ENCODE assay signal across 1 cellular context in the genomic region with DNA sequence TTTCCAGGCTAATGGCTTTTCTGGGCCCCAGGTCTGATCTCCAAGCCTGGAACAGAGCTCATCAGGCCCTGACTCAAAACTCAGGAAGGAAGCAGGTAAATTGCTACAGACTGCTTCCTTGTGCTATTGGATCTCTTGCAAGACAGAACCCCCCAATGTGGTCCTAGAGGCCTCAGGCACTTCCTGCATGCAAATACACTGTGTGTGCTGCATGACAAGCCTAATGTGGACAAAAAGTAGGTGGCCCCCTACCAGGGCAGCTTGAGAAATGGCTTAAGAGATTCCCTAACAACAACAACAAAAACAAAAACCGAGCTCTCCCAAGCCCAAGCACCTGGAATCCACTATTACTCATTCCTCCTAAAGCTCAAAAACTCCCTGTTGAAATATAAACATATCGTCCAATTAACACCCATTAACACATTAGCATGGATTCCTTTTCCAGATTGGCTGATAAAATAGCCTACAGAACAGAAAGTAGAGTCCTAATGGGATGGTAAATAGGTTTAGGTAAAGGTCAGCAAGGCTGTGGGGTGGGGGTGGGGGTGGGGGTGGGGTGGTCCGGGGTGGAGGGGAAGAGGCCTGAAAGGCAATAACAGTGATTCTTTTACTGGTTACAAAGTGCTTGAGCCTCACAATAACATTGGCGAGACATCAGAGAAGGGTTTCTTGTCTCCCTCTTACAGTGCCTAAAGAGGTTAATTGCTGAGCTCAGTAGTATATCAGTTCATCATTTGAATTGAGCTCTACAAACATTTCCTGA.
TF ChIP-seq lines count a peak whose summit lies in the region.

No MANE protein-coding gene starts in this region.

TF ChIP-seq in GM23338, 12 proteins besides CTCF, POLR2A, EP300 and RAD21 (continued from another document):
- TF ChIP-seq EZH2 (IDR thresholded peaks at IDR 0.05; ENCODE audit: low read depth, unreplicated experiment) (no peak), ZNF331 (CRISPR knock-in tag; IDR thresholded peaks at IDR 0.05; ENCODE audit: low read depth) (no peak), STAT1 (IDR thresholded peaks at IDR 0.05; ENCODE audit: unreplicated experiment) (no peak), POLR2AphosphoS5 (IDR thresholded peaks at IDR 0.05; ENCODE audit: low read depth) (no peak)
TF ChIP-seq in GM23338: peak in this region for 0.
